In the genomic region with DNA sequence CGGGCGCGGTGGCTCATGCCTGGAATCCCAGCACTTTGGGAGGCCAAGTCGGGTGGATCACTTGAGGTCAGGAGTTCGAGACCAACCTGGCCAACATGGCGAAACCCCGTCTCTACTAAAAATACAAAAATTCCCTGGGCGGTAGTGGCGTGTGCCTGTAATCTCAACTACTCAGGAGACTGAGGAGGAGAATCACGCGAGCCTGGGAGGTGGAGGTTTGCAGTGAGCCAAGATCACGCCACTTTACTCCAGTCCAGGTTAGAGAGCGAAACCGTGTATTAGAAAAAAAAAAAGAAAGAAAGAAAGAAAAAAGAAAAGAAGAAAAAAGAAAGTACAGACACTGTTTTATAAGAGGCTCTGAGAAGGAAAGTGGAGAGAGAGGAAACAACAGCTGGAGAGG, we compare ENCODE assay signal across 18 cellular contexts. TPM values are rescaled to one million over a fixed set of nuclear protein-coding genes. Genes with fewer than 3 reads are reported as not detected.
"Had no signal": no experiment of that assay in that cellular context is flagged by ENCODE, and none has a peak within 500 bp of the region (broad histone marks: within the 10 kb centered on the region; RNA-seq: fewer than 3 reads in every experiment).

No MANE protein-coding gene starts in this region.

RNA-seq across cellular contexts. Expression of gene CD300E, which starts 6.7 kb away (rescaled TPM):
- total RNA-seq: cerebellum, dermis microvascular lymphatic vessel endothelial cell, glomerular endothelial cell, kidney epithelial cell, lung microvascular endothelial cell, mesothelial cell of epicardium had no signal
- polyA plus RNA-seq: keratinocyte had no signal

RNA-seq across cellular contexts. Expression of gene CD300LD, which starts 38.2 kb away (rescaled TPM):
- total RNA-seq: cerebellum, dermis microvascular lymphatic vessel endothelial cell, endodermal cell, esophagus mucosa, esophagus squamous epithelium, gastrocnemius medialis, glomerular endothelial cell, heart right ventricle, kidney epithelial cell, left cardiac atrium, left ventricle myocardium superior, lower leg skin, lower lobe of right lung, lung microvascular endothelial cell, mesenteric fat pad, mesothelial cell of epicardium, mucosa of descending colon had no signal
- polyA plus RNA-seq: heart right ventricle, keratinocyte had no signal
